Comparison of ENCODE assay signal across 8 cellular contexts in the genomic region with DNA sequence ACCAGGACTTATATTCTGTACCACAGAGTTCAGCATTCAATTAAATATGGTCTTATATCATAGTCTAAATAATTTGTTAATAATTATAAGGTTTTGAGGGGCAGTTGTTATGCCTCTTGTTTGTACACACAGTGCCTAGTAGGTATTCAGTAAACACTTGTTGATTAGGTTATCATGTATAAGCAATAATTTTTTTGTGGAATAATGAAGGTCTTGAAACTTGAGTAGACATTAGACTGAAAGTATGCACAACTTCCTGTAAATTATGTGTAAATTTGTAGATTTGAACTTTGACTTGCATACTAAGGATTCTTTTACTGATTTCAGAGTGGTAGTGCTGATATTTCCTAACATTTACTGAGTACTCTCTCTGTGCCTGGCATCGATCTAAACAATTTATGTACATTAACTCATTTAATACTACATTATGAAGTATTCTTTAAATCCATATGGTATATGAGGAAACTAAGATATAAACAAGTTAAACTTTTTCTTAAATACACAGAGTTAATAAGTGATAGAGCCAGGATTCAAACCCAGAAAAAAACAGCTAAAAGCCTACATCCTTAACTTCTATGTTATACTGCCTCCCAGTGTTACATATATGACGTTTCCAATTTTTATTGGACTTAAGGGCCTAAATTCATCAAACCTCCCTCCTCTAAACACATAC.
DNase-seq lines count a peak whose midpoint lies in the region; ATAC-seq, FAIRE-seq and TF ChIP-seq lines count a peak whose summit lies in the region.

No MANE protein-coding gene starts in this region.

- no peak overlapping the region for H2AFZ ChIP-seq in keratinocyte (ENCODE audit: control insufficient read depth, low read length)

- H3K9me3 Mint-ChIP-seq in CD4-positive, CD25-positive, alpha-beta regulatory T cell, result peaks cover 0 to 19% (median 5%) of the 10 kb centered on the region in 7 donors

- H3K79me2 ChIP-seq in keratinocyte (ENCODE audit: control insufficient read depth, insufficient read depth, low read length), result no peaks in the 10 kb centered on the region

- H3K36me3 Mint-ChIP-seq in CD4-positive, CD25-positive, alpha-beta regulatory T cell, result peaks cover 39% of the 10 kb centered on the region

- no peaks in the 10 kb centered on the region for H3K4me1 ChIP-seq in CD4-positive, CD25-positive, alpha-beta regulatory T cell (ENCODE audit: control insufficient read depth, insufficient read depth, low read length, poor library complexity, severe bottlenecking)
- no peaks in the 10 kb centered on the region for H3K4me1 ChIP-seq in keratinocyte (ENCODE audit: control insufficient read depth, extremely low read depth, insufficient read depth, low read length)

- ATAC-seq in CD4-positive, CD25-positive, alpha-beta regulatory T cell (ENCODE audit: low read depth in 2 of 2), result no peak

- H3K27ac Mint-ChIP-seq in CD4-positive, CD25-positive, alpha-beta regulatory T cell, result no peak overlapping the region

- DNase-seq in CD4-positive, CD25-positive, alpha-beta regulatory T cell, result peak in 2 of 3 donors; percentile 4 to 30
- DNase-seq in LHCN-M2 (ENCODE audit: low read depth), result peak; percentile 39
- no peak for DNase-seq in keratinocyte (ENCODE audit: low read depth, low spot score)
- no peak for DNase-seq in stimulated activated CD4-positive, alpha-beta T cell treated with anti-CD3 and anti-CD28 coated beads, Interleukin-4, amount 100 ng/mL, for 24 hours
- no peak for DNase-seq in lower leg skin (ENCODE audit: low spot score in 2 of 2)
- DNase-seq in NCI-H2081 treated with DMSO at 0.1 percent for 48 hours (lab: John Stamatoyannopoulos, UW), result no peak
- DNase-seq in OCI-M2 (lab: John Stamatoyannopoulos, UW; ENCODE audit: unreplicated experiment), result no peak

- no peak overlapping the region for H3K4me3 ChIP-seq in CD4-positive, CD25-positive, alpha-beta regulatory T cell (ENCODE audit: low read depth, low read length)
- no peak overlapping the region for H3K4me3 ChIP-seq in WI38 (ENCODE audit: low read depth, low read length)
- H3K4me3 ChIP-seq in keratinocyte (ENCODE audit: control insufficient read depth in 2 of 3, extremely low read depth in 1 of 3, insufficient read depth in 2 of 3, low read depth in 1 of 3, low read length in 3 of 3), result no peak overlapping the region
- H3K4me3 ChIP-seq in lower leg skin (ENCODE audit: low read depth, poor library complexity, severe bottlenecking), result no peak overlapping the region

- no peaks in the 10 kb centered on the region for H3K27me3 ChIP-seq in CD4-positive, CD25-positive, alpha-beta regulatory T cell (ENCODE audit: control insufficient read depth, insufficient read depth, low read length)
- no peaks in the 10 kb centered on the region for H3K27me3 ChIP-seq in keratinocyte (ENCODE audit: control insufficient read depth, extremely low read depth, insufficient read depth, low read length)

- WGBS in lower leg skin, 2 donors, result 75 to 91% methylated on average over 2 of the region's 2 CpGs

- peaks cover 0 to 14% (median 1%) of the 10 kb centered on the region in 4 donors for H3K4me1 Mint-ChIP-seq in CD4-positive, CD25-positive, alpha-beta regulatory T cell

- no peak for TF ChIP-seq POLR2A in lower leg skin (IDR thresholded peaks at IDR 0.05)

- no peak overlapping the region for H3K4me3 Mint-ChIP-seq in CD4-positive, CD25-positive, alpha-beta regulatory T cell

- no peak overlapping the region for H3K4me2 ChIP-seq in keratinocyte (ENCODE audit: control insufficient read depth, extremely low read depth, insufficient read depth, low read depth, low read length)

- intact Hi-C loops in lower leg skin (cut with DNase I; ENCODE audit: low total_unique reads), result no loop called here

- H3K9ac ChIP-seq in keratinocyte (ENCODE audit: control insufficient read depth, extremely low read depth, insufficient read depth, low read length), result no peak overlapping the region

- dilution Hi-C loops in keratinocyte (cut with MboI; ENCODE audit: extremely low pct_ligation_motif_present, low sequenced_read_pairs), result no loop called here

- H3K27me3 Mint-ChIP-seq in CD4-positive, CD25-positive, alpha-beta regulatory T cell, result no peaks in the 10 kb centered on the region

- peaks cover 19% of the 10 kb centered on the region for H3K36me3 ChIP-seq in CD4-positive, CD25-positive, alpha-beta regulatory T cell (ENCODE audit: control insufficient read depth, insufficient read depth, low read length)
- H3K36me3 ChIP-seq in keratinocyte (ENCODE audit: control insufficient read depth in 2 of 2, extremely low read depth in 1 of 2, insufficient read depth in 2 of 2, low read length in 2 of 2), result no peaks in the 10 kb centered on the region

- no peaks in the 10 kb centered on the region for H4K20me1 ChIP-seq in keratinocyte (ENCODE audit: control insufficient read depth, extremely low read depth, insufficient read depth, low read length)

- no peak overlapping the region for H3K27ac ChIP-seq in CD4-positive, CD25-positive, alpha-beta regulatory T cell (ENCODE audit: insufficient read depth, low read length, poor library complexity, severe bottlenecking)
- H3K27ac ChIP-seq in keratinocyte (ENCODE audit: control insufficient read depth, insufficient read depth, low read length), result no peak overlapping the region

- no peak for FAIRE-seq in keratinocyte (lab: Jason Lieb, UNC)

- no peaks in the 10 kb centered on the region for H3K9me1 ChIP-seq in keratinocyte (ENCODE audit: control insufficient read depth, extremely low read depth, insufficient read depth, low read length)

- peaks cover 8 to 13% of the 10 kb centered on the region in 2 experiments for H3K9me3 ChIP-seq in CD4-positive, CD25-positive, alpha-beta regulatory T cell (ENCODE audit: control insufficient read depth in 2 of 2, low read length in 2 of 2)
- no peaks in the 10 kb centered on the region for H3K9me3 ChIP-seq in keratinocyte (ENCODE audit: control insufficient read depth, low read depth, low read length)

- TF ChIP-seq CTCF in WI38 (IDR thresholded peaks at IDR 0.05; ENCODE audit: low read depth, low read length), result peak; percentile 8; the same call in 1 of the 2 replicates
- peak in 2 of 3 experiments; percentile 16 to 29 for TF ChIP-seq CTCF in keratinocyte (optimal IDR thresholded peaks at IDR 0.05 in 1 of 3, IDR thresholded peaks at IDR 0.05 in 1 of 3, conservative IDR thresholded peaks at IDR 0.05 in 1 of 3; ENCODE audit: extremely low read depth in 1 of 3, insufficient read depth in 2 of 3, low read length in 3 of 3)
- TF ChIP-seq CTCF in lower leg skin (IDR thresholded peaks at IDR 0.05), result no peak

Comparison
In these comparisons a context has a peak if more than half of its experiments do, and no peak if none do; other contexts are left out.
1. DNase-seq: peak in CD4-positive, CD25-positive, alpha-beta regulatory T cell (2 of 3) and LHCN-M2 (single experiment); none in keratinocyte (single experiment), stimulated activated CD4-positive, alpha-beta T cell treated with anti-CD3 and anti-CD28 coated beads, Interleukin-4, amount 100 ng/mL, for 24 hours (single experiment), lower leg skin (0 of 2), NCI-H2081 treated with DMSO at 0.1 percent for 48 hours (single experiment) and OCI-M2 (single experiment).
2. CTCF ChIP-seq: peak in WI38 (single experiment) and keratinocyte (2 of 3); none in lower leg skin (0 of 3).